Comparison of ENCODE assay signal across 17 cellular contexts in genomic region chr10:91711885-91712284, GRCh38.
DNase-seq lines count a peak whose midpoint lies in the region; ATAC-seq and TF ChIP-seq lines count a peak whose summit lies in the region.
"Had no signal": no experiment of that assay in that cellular context is flagged by ENCODE, and none has a peak within 500 bp of the region (broad histone marks: within the 10 kb centered on the region; RNA-seq: fewer than 3 reads in every experiment).

No MANE protein-coding gene starts in this region.

- TF ChIP-seq CTCF in nephron progenitor cell (IDR thresholded peaks at IDR 0.05) (no peak), WTC11 (IDR thresholded peaks at IDR 0.05) (no peak)

- CTCF ChIA-PET in WTC11 (lab: Charles Lee), result no interaction called here
- CTCF ChIA-PET in activated CD4-positive, alpha-beta T cell treated with anti-CD3 and anti-CD28 coated beads for 36 hours (lab: Charles Lee), result interaction anchor here (0.6 kb wide), 1 partner anchor 421 kb away, joined by 3 read pairs; no protein-coding TSS in a partner anchor

- H3K9ac ChIP-seq in GM23248, result 0 out of 2 replicates have a peak overlapping the region, but pooled peaks have one; percentile 23

- H3K4me3 ChIP-seq in GM23248, result 0 out of 2 replicates have a peak overlapping the region, but pooled peaks have one; percentile 25
- H3K4me3 ChIP-seq: colonic mucosa, gastrocnemius medialis had no signal

- H3K4me1 Mint-ChIP-seq in nephron progenitor cell (peaks cover 38% of the 10 kb centered on the region), WTC11 (no peaks in the 10 kb centered on the region)
- H3K4me1 Mint-ChIP-seq in activated CD4-positive, alpha-beta T cell treated with anti-CD3 and anti-CD28 coated beads for 36 hours, result no peaks in the 10 kb centered on the region
- H3K4me1 Mint-ChIP-seq: activated CD4-positive, alpha-beta T cell treated with anti-CD3 and anti-CD28 coated beads, Interleukin-2, amount 10 ng/mL, durations not matched to agents 24 days and 14 days; memory B cell had no signal

- peak overlapping the region; percentile 65 for H3K27ac Mint-ChIP-seq in nephron progenitor cell
- H3K27ac Mint-ChIP-seq in WTC11, result no peak overlapping the region
- H3K27ac Mint-ChIP-seq in activated CD4-positive, alpha-beta T cell treated with anti-CD3 and anti-CD28 coated beads for 36 hours, result no peak overlapping the region
- H3K27ac Mint-ChIP-seq: activated CD4-positive, alpha-beta T cell treated with anti-CD3 and anti-CD28 coated beads, Interleukin-2, amount 10 ng/mL, durations not matched to agents 24 days and 14 days; CD8-positive, alpha-beta T cell; memory B cell had no signal

- H3K9me2 ChIP-seq in GM23248 (ENCODE audit: insufficient read depth), result no peaks in the 10 kb centered on the region

- H4K20me1 ChIP-seq in GM23248 (ENCODE audit: insufficient read depth), result no peaks in the 10 kb centered on the region

- H3K79me2 ChIP-seq in GM23248 (ENCODE audit: insufficient read depth), result no peaks in the 10 kb centered on the region

- H3K27ac ChIP-seq in GM23248, result no peak overlapping the region
- H3K27ac ChIP-seq: colonic mucosa, gastrocnemius medialis had no signal

- intact Hi-C loops in activated CD4-positive, alpha-beta T cell treated with anti-CD3 and anti-CD28 coated beads for 36 hours (cut with DNase I, micrococcal nuclease), result no loop called here

- H2AFZ ChIP-seq in GM23248, result peak overlapping the region; percentile 79

- in situ Hi-C loops in GM23248 (cut with MboI), result no loop called here

- no peaks in the 10 kb centered on the region for H3K27me3 ChIP-seq in GM23248 (replicated peaks; ENCODE audit: insufficient read depth)
- H3K27me3 ChIP-seq: colonic mucosa, gastrocnemius medialis had no signal

- H3K4me2 ChIP-seq in GM23248 (ENCODE audit: unreplicated experiment), result no peak overlapping the region

- H3K36me3 ChIP-seq in GM23248 (ENCODE audit: low read depth), result no peaks in the 10 kb centered on the region
- H3K36me3 ChIP-seq: colonic mucosa, gastrocnemius medialis had no signal

- H3K27me3 Mint-ChIP-seq in nephron progenitor cell (ENCODE audit: low read depth, poor library complexity) (peaks cover 4% of the 10 kb centered on the region), WTC11 (ENCODE audit: low read depth) (no peaks in the 10 kb centered on the region)
- H3K27me3 Mint-ChIP-seq in activated CD4-positive, alpha-beta T cell treated with anti-CD3 and anti-CD28 coated beads for 36 hours, result peaks cover 11% of the 10 kb centered on the region

- no peaks in the 10 kb centered on the region for H3K4me1 ChIP-seq in GM23248 (ENCODE audit: insufficient read depth)
- H3K4me1 ChIP-seq: colonic mucosa had no signal

- ATAC-seq in GM18873 (IDR thresholded peaks at IDR 0.05; ENCODE audit: low FRiP score, unreplicated experiment) (peak; percentile 48), HG03460 (IDR thresholded peaks at IDR 0.05; ENCODE audit: unreplicated experiment) (peak; percentile 70), WTC11 (no peak)
- ATAC-seq in activated CD4-positive, alpha-beta T cell treated with anti-CD3 and anti-CD28 coated beads for 36 hours, result no peak
- ATAC-seq: CD8-positive, alpha-beta T cell; gastrocnemius medialis had no signal

- DNase-seq in GM23248 (no peak), nephron progenitor cell (no peak), WTC11 (ENCODE audit: low spot score) (no peak), islet precursor cell (no peak), CD1c-positive myeloid dendritic cell (ENCODE audit: extremely low spot score) (no peak)
- DNase-seq in activated CD4-positive, alpha-beta T cell treated with anti-CD3 and anti-CD28 coated beads for 36 hours, result no peak
- DNase-seq: activated CD4-positive, alpha-beta T cell treated with anti-CD3 and anti-CD28 coated beads, Interleukin-2, amount 10 ng/mL, durations not matched to agents 24 days and 14 days; activated naive CD4-positive, alpha-beta T cell treated with Interleukin-2 at 50 U/mL for 16 hours; CD8-positive, alpha-beta T cell; colonic mucosa; gastrocnemius medialis; NCI-H2081 treated with DMSO at 0.1 percent for 48 hours; right cardiac atrium; SIG-M5 had no signal

- H3F3A ChIP-seq in GM23248 (ENCODE audit: insufficient read depth), result no peaks in the 10 kb centered on the region

- no peak overlapping the region for H3K4me3 Mint-ChIP-seq in nephron progenitor cell
- no peak overlapping the region for H3K4me3 Mint-ChIP-seq in WTC11
- no peak overlapping the region for H3K4me3 Mint-ChIP-seq in activated CD4-positive, alpha-beta T cell treated with anti-CD3 and anti-CD28 coated beads for 36 hours
- H3K4me3 Mint-ChIP-seq: activated CD4-positive, alpha-beta T cell treated with anti-CD3 and anti-CD28 coated beads, Interleukin-2, amount 10 ng/mL, durations not matched to agents 24 days and 14 days; CD8-positive, alpha-beta T cell; memory B cell had no signal

- H3K36me3 Mint-ChIP-seq in nephron progenitor cell (ENCODE audit: low read depth) (no peaks in the 10 kb centered on the region), WTC11 (no peaks in the 10 kb centered on the region)
- no peaks in the 10 kb centered on the region for H3K36me3 Mint-ChIP-seq in activated CD4-positive, alpha-beta T cell treated with anti-CD3 and anti-CD28 coated beads for 36 hours (ENCODE audit: low read depth)
- H3K36me3 Mint-ChIP-seq: CD8-positive, alpha-beta T cell had no signal

- no peaks in the 10 kb centered on the region for H3K9me3 ChIP-seq in GM23248 (ENCODE audit: low read depth)
- H3K9me3 ChIP-seq: colonic mucosa, gastrocnemius medialis had no signal

- peaks cover 21% of the 10 kb centered on the region for H3K9me3 Mint-ChIP-seq in nephron progenitor cell
- no peaks in the 10 kb centered on the region; the same call in 1 of the 2 replicates for H3K9me3 Mint-ChIP-seq in WTC11
- H3K9me3 Mint-ChIP-seq in activated CD4-positive, alpha-beta T cell treated with anti-CD3 and anti-CD28 coated beads for 36 hours (ENCODE audit: low read depth), result no peaks in the 10 kb centered on the region
- H3K9me3 Mint-ChIP-seq: activated CD4-positive, alpha-beta T cell treated with anti-CD3 and anti-CD28 coated beads, Interleukin-2, amount 10 ng/mL, durations not matched to agents 24 days and 14 days; CD8-positive, alpha-beta T cell had no signal

- POLR2A ChIA-PET in WTC11 (lab: Charles Lee), result no interaction called here
- POLR2A ChIA-PET in activated CD4-positive, alpha-beta T cell treated with anti-CD3 and anti-CD28 coated beads for 36 hours (lab: Charles Lee), result no interaction called here

TF ChIP-seq in WTC11, 78 proteins besides CTCF, POLR2A, EP300 and RAD21 (continues in another document):
- no peak for TF ChIP-seq SP1 (CRISPR knock-in tag; conservative IDR thresholded peaks at IDR 0.05)
- no peak for TF ChIP-seq USF1 (CRISPR knock-in tag; IDR thresholded peaks at IDR 0.05)
- TF ChIP-seq ZNF121 (CRISPR knock-in tag; IDR thresholded peaks at IDR 0.05), result no peak
- TF ChIP-seq ZNF281 (CRISPR knock-in tag; IDR thresholded peaks at IDR 0.05), result no peak
- TF ChIP-seq SMAD3 (CRISPR knock-in tag; IDR thresholded peaks at IDR 0.05; ENCODE audit: borderline replicate concordance), result no peak
- TF ChIP-seq FOXJ3 (CRISPR knock-in tag; IDR thresholded peaks at IDR 0.05; ENCODE audit: borderline replicate concordance), result no peak
- TF ChIP-seq ATF2 (CRISPR knock-in tag; IDR thresholded peaks at IDR 0.05; ENCODE audit: borderline replicate concordance, low read depth), result no peak
- TF ChIP-seq ETV6 (CRISPR knock-in tag; IDR thresholded peaks at IDR 0.05), result no peak
- TF ChIP-seq SOX15 (CRISPR knock-in tag; IDR thresholded peaks at IDR 0.05), result no peak
- TF ChIP-seq ELF4 (CRISPR knock-in tag; IDR thresholded peaks at IDR 0.05; ENCODE audit: low read depth), result no peak

Comparison
In these comparisons a context has a peak if more than half of its experiments do, and no peak if none do; other contexts are left out.
1. ATAC-seq: peak in GM18873 (single experiment) and HG03460 (single experiment); none in WTC11 (single experiment) and activated CD4-positive, alpha-beta T cell treated with anti-CD3 and anti-CD28 coated beads for 36 hours (single experiment).